27 cellular contexts compared by ENCODE assay signal in the genomic region with DNA sequence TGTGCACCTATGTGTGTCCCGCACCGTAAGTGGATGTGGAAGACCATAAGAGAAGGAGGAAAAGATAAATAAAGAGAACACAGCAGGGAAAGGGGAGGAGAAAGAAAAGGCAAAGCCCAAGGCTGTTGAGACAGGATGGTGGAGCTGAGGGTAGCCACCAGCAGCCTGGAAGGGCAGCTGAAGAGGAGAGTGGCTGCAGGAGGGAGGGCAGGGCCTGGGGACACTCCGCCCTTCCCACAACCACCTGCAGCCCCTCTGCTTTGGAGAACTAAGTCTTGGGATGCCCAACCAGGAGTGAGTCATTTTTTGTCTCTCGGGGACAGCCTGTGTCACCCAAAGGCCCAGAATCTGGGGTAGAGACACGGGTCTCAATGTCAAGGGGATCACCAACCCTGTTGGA.
"Had no signal": no experiment of that assay in that cellular context is flagged by ENCODE, and none has a peak within 500 bp of the region (broad histone marks: within the 10 kb centered on the region; RNA-seq: fewer than 3 reads in every experiment).

No MANE protein-coding gene starts in this region.

- H3K4me3 ChIP-seq: neural progenitor cell, ovary, psoas muscle, right lobe of liver, sigmoid colon, stomach, thoracic aorta, thyroid gland, tibial nerve, upper lobe of left lung, vagina had no signal

- H3K9me3 Mint-ChIP-seq: natural killer cell; nephron; neural progenitor cell; stimulated activated effector memory CD8-positive, alpha-beta T cell treated with anti-CD3 and anti-CD28 coated beads, Interleukin-12 subunit alpha, Interleukin-12 subunit beta, amount 100 ng/mL, for 72 hours; stimulated activated naive CD8-positive, alpha-beta T cell treated with anti-CD3 and anti-CD28 coated beads, Interleukin-15, Interleukin-2, amounts not matched to agents 100 ng/mL and 50 ng/mL, for 24 hours had no signal

- H3K27me3 Mint-ChIP-seq: stimulated activated naive CD8-positive, alpha-beta T cell treated with anti-CD3 and anti-CD28 coated beads, Interleukin-15, Interleukin-2, amounts not matched to agents 100 ng/mL and 50 ng/mL, for 24 hours had no signal

- H3K27me3 ChIP-seq: neural progenitor cell, neutrophil, ovary, right lobe of liver, sigmoid colon, thyroid gland, tibial nerve, upper lobe of left lung, vagina had no signal

- H3K36me3 Mint-ChIP-seq: natural killer cell; neural progenitor cell; stimulated activated effector memory CD8-positive, alpha-beta T cell treated with anti-CD3 and anti-CD28 coated beads, Interleukin-12 subunit alpha, Interleukin-12 subunit beta, amount 100 ng/mL, for 72 hours; stimulated activated naive B cell treated with anti-CD40 and anti-IgM and Interleukin-4, amounts not matched to agents 10 μg/mL and 1 μg/mL and 100 μg/mL, for 72 hours had no signal

- H3K36me3 ChIP-seq: neural progenitor cell, neutrophil, ovary, right lobe of liver, sigmoid colon, stomach, thoracic aorta, thyroid gland, tibial nerve, upper lobe of left lung, vagina had no signal

- H3K4me2 ChIP-seq: neural progenitor cell had no signal

- H3K27ac ChIP-seq: neural progenitor cell, neutrophil, ovary, parathyroid adenoma, psoas muscle, right lobe of liver, sigmoid colon, stomach, thoracic aorta, thyroid gland, tibial nerve, upper lobe of left lung, vagina had no signal

- H3K4me1 ChIP-seq: neural progenitor cell, parathyroid adenoma, psoas muscle, right lobe of liver, sigmoid colon, stomach, thyroid gland, tibial nerve, upper lobe of left lung, vagina had no signal

- H3K9me3 ChIP-seq: neutrophil, ovary, psoas muscle, right lobe of liver, sigmoid colon, stomach, thoracic aorta, thyroid gland, tibial nerve, upper lobe of left lung, vagina had no signal

- H3K27ac Mint-ChIP-seq: natural killer cell; nephron; neural progenitor cell; progenitor cell of endocrine pancreas; stimulated activated effector memory CD8-positive, alpha-beta T cell treated with anti-CD3 and anti-CD28 coated beads, Interleukin-12 subunit alpha, Interleukin-12 subunit beta, amount 100 ng/mL, for 72 hours; stimulated activated naive B cell treated with anti-CD40 and anti-IgM and Interleukin-4, amounts not matched to agents 10 μg/mL and 1 μg/mL and 100 μg/mL, for 72 hours; stimulated activated naive CD8-positive, alpha-beta T cell treated with anti-CD3 and anti-CD28 coated beads, Interleukin-15, Interleukin-2, amounts not matched to agents 100 ng/mL and 50 ng/mL, for 24 hours had no signal

- DNase-seq: natural killer cell; nucleus accumbens; ovary; psoas muscle; right cardiac atrium; right lobe of liver; sigmoid colon; stimulated activated CD4-positive, alpha-beta T cell treated with anti-CD3 and anti-CD28 coated beads, Interleukin-15, amount 100 ng/mL, for 24 hours; stimulated activated CD4-positive, alpha-beta T cell treated with anti-CD3 and anti-CD28 coated beads, Interleukin-2, amount 100 ng/mL, for 24 hours; stimulated activated CD4-positive, alpha-beta T cell treated with anti-CD3 and anti-CD28 coated beads, Interleukin-2, amount 100 ng/mL, for 48 hours; stimulated activated CD4-positive, alpha-beta T cell treated with anti-CD3 and anti-CD28 coated beads, Interleukin-4, amount 100 ng/mL, for 24 hours; stimulated activated naive B cell treated with anti-CD40 and anti-IgM and Interleukin-4, amounts not matched to agents 10 μg/mL and 1 μg/mL and 100 μg/mL, for 72 hours; stimulated activated naive CD4-positive, alpha-beta T cell treated with Interleukin-2 at 50 U/mL for 16 hours; stomach; thyroid gland; trophoblast cell; upper lobe of left lung had no signal

- H3K4me1 Mint-ChIP-seq: neural progenitor cell had no signal

- H3K9ac ChIP-seq: neural progenitor cell, parathyroid adenoma had no signal

- H3K79me2 ChIP-seq: parathyroid adenoma had no signal

- H2AFZ ChIP-seq: neural progenitor cell, parathyroid adenoma had no signal

- H3K4me3 Mint-ChIP-seq: natural killer cell; nephron; neural progenitor cell; stimulated activated effector memory CD8-positive, alpha-beta T cell treated with anti-CD3 and anti-CD28 coated beads, Interleukin-12 subunit alpha, Interleukin-12 subunit beta, amount 100 ng/mL, for 72 hours; stimulated activated naive B cell treated with anti-CD40 and anti-IgM and Interleukin-4, amounts not matched to agents 10 μg/mL and 1 μg/mL and 100 μg/mL, for 72 hours; stimulated activated naive CD8-positive, alpha-beta T cell treated with anti-CD3 and anti-CD28 coated beads, Interleukin-15, Interleukin-2, amounts not matched to agents 100 ng/mL and 50 ng/mL, for 24 hours had no signal
